ENCODE assay signal across 1 cellular context in genomic region chr5:983568-983967, GRCh38.
TF ChIP-seq lines count a peak whose summit lies in the region.

No MANE protein-coding gene starts in this region.

TF ChIP-seq in H1, 55 proteins besides CTCF, POLR2A, EP300 and RAD21 (continued from another document):
- TF ChIP-seq CHD7 (IDR thresholded peaks at IDR 0.05; ENCODE audit: insufficient replicate concordance, low read length), result no peak
